8 cellular contexts compared by ENCODE assay signal in genomic region chr21:45818904-45819285, GRCh38.
DNase-seq lines count a peak whose midpoint lies in the region; ATAC-seq and TF ChIP-seq lines count a peak whose summit lies in the region.

No MANE protein-coding gene starts in this region.

- H3K27me3 Mint-ChIP-seq in stimulated activated naive B cell treated with anti-CD40 and anti-IgM and Interleukin-4, amounts not matched to agents 10 μg/mL and 1 μg/mL and 100 μg/mL, for 72 hours: peaks cover 19 to 24% of the 10 kb centered on the region in 2 donors

- no peaks in the 10 kb centered on the region for H3K36me3 ChIP-seq in ACC112 (ENCODE audit: insufficient read depth, low read length)

- no peak overlapping the region for H2AFZ ChIP-seq in ACC112 (ENCODE audit: low read length, unreplicated experiment)

- DNase-seq in HS-27A (ENCODE audit: low read depth) (peak; percentile 19), foreskin fibroblast (peak; percentile 80 to 83), NCI-H510A (lab: John Stamatoyannopoulos, UW) (no peak), SK-N-DZ (ENCODE audit: low spot score) (no peak)
- DNase-seq in activated CD8-positive, alpha-beta memory T cell treated with anti-CD3 and anti-CD28 coated beads for 4 hours (ENCODE audit: low read depth in 2 of 2): peak; percentile 47 to 63
- peak; percentile 26 for DNase-seq in stimulated activated naive B cell treated with anti-CD40 and anti-IgM and Interleukin-4, amounts not matched to agents 10 μg/mL and 1 μg/mL and 100 μg/mL, for 72 hours

- no peak overlapping the region for H3K4me3 Mint-ChIP-seq in stimulated activated naive B cell treated with anti-CD40 and anti-IgM and Interleukin-4, amounts not matched to agents 10 μg/mL and 1 μg/mL and 100 μg/mL, for 72 hours

- no peak for TF ChIP-seq CTCF in foreskin fibroblast (IDR thresholded peaks at IDR 0.05; ENCODE audit: low read depth, low read length)

- H3K4me1 ChIP-seq in ACC112 (ENCODE audit: control insufficient read depth, insufficient read depth, low read length, unreplicated experiment): peaks cover 33% of the 10 kb centered on the region

- peak overlapping the region; percentile 11 for H3K27ac Mint-ChIP-seq in stimulated activated naive B cell treated with anti-CD40 and anti-IgM and Interleukin-4, amounts not matched to agents 10 μg/mL and 1 μg/mL and 100 μg/mL, for 72 hours

- peak; percentile 58 to 85 for ATAC-seq in stimulated activated naive B cell treated with anti-CD40 and anti-IgM and Interleukin-4, amounts not matched to agents 10 μg/mL and 1 μg/mL and 100 μg/mL, for 72 hours (replicated peaks)
- no peak for ATAC-seq in HG02588 (IDR thresholded peaks at IDR 0.05; ENCODE audit: unreplicated experiment)

- H3K27me3 ChIP-seq in ACC112 (ENCODE audit: insufficient read depth, low read length): no peaks in the 10 kb centered on the region

- H3K36me3 Mint-ChIP-seq in stimulated activated naive B cell treated with anti-CD40 and anti-IgM and Interleukin-4, amounts not matched to agents 10 μg/mL and 1 μg/mL and 100 μg/mL, for 72 hours: no peaks in the 10 kb centered on the region

- H3K27ac ChIP-seq in ACC112 (ENCODE audit: low read depth, low read length): peak overlapping the region; percentile 98

- H3K4me1 Mint-ChIP-seq in stimulated activated naive B cell treated with anti-CD40 and anti-IgM and Interleukin-4, amounts not matched to agents 10 μg/mL and 1 μg/mL and 100 μg/mL, for 72 hours: peaks cover 6 to 8% of the 10 kb centered on the region in 2 donors

- no peaks in the 10 kb centered on the region for H3K9me3 Mint-ChIP-seq in stimulated activated naive B cell treated with anti-CD40 and anti-IgM and Interleukin-4, amounts not matched to agents 10 μg/mL and 1 μg/mL and 100 μg/mL, for 72 hours

- H3K4me3 ChIP-seq in ACC112 (ENCODE audit: low read depth, low read length) (peak overlapping the region; percentile 54; the same call in 1 of the 2 replicates), foreskin fibroblast (ENCODE audit: low read depth in 1 of 2, low read length in 2 of 2) (no peak overlapping the region)

- no peaks in the 10 kb centered on the region for H3K79me2 ChIP-seq in ACC112 (ENCODE audit: control insufficient read depth, insufficient read depth, low read length, unreplicated experiment)

Comparison
In these comparisons a context has a peak if more than half of its experiments do, and no peak if none do; other contexts are left out.
1. DNase-seq: peak in HS-27A (single experiment), activated CD8-positive, alpha-beta memory T cell treated with anti-CD3 and anti-CD28 coated beads for 4 hours (2 of 2), foreskin fibroblast (2 of 2) and stimulated activated naive B cell treated with anti-CD40 and anti-IgM and Interleukin-4, amounts not matched to agents 10 μg/mL and 1 μg/mL and 100 μg/mL, for 72 hours (single experiment); none in NCI-H510A (single experiment) and SK-N-DZ (single experiment).